Comparison of ENCODE assay signal across 10 cellular contexts in genomic region chr2:100813527-100813926, GRCh38. TPM values are rescaled to one million over a fixed set of nuclear protein-coding genes. Genes with fewer than 3 reads are reported as not detected.
A peak's percentile ranks its signal among the peaks of the same experiment; 100 is the strongest.
DNase-seq lines count a peak whose midpoint lies in the region; ATAC-seq, FAIRE-seq and TF ChIP-seq lines count a peak whose summit lies in the region.
"Had no signal": no experiment of that assay in that cellular context is flagged by ENCODE, and none has a peak within 500 bp of the region (broad histone marks: within the 10 kb centered on the region; RNA-seq: fewer than 3 reads in every experiment).

No MANE protein-coding gene starts in this region.

- no peaks in the 10 kb centered on the region for H4K20me1 ChIP-seq in BLaER1

- H3K27me3 ChIP-seq in BLaER1 (peaks cover 13% of the 10 kb centered on the region), bronchial epithelial cell (ENCODE audit: control insufficient read depth, insufficient read depth, low read length) (no peaks in the 10 kb centered on the region)

- peak; percentile 34 for DNase-seq in HT1080 (ENCODE audit: low read depth)
- peak; percentile 35 for DNase-seq in bronchial epithelial cell (ENCODE audit: low read depth)
- no peak for DNase-seq in mucosa of descending colon
- no peak for DNase-seq in inferior parietal cortex (ENCODE audit: extremely low spot score)
- no peak for DNase-seq in amniotic stem cell (lab: John Stamatoyannopoulos, UW)
- DNase-seq: activated B cell treated with CpG ODN at 0.5 μM for 24 hours, SIG-M5, spleen had no signal

- intact Hi-C loops in mucosa of descending colon (cut with DNase I, micrococcal nuclease) = no loop called here

- H3K9me3 ChIP-seq in BLaER1 (peaks cover 14% of the 10 kb centered on the region; the same call in 1 of the 2 replicates), mucosa of descending colon (no peaks in the 10 kb centered on the region)
- H3K9me3 ChIP-seq: spleen had no signal

- ATAC-seq in mucosa of descending colon (peak; percentile 84), HG03378 (IDR thresholded peaks at IDR 0.05; ENCODE audit: unreplicated experiment) (no peak)

- no peak overlapping the region for H3K4me3 ChIP-seq in BLaER1
- no peak overlapping the region for H3K4me3 ChIP-seq in bronchial epithelial cell (ENCODE audit: low read depth, low read length)
- H3K4me3 ChIP-seq in mucosa of descending colon = no peak overlapping the region
- H3K4me3 ChIP-seq: spleen had no signal

- H3K9ac ChIP-seq in BLaER1 = no peak overlapping the region

- no peaks in the 10 kb centered on the region for H3K36me3 ChIP-seq in BLaER1
- H3K36me3 ChIP-seq in bronchial epithelial cell (ENCODE audit: control insufficient read depth, insufficient read depth, low read length) = no peaks in the 10 kb centered on the region
- no peaks in the 10 kb centered on the region for H3K36me3 ChIP-seq in mucosa of descending colon (ENCODE audit: low read depth)
- H3K36me3 ChIP-seq: spleen had no signal

- H3K27ac ChIP-seq in BLaER1 = no peak overlapping the region
- H3K27ac ChIP-seq: spleen had no signal

- peaks cover 18% of the 10 kb centered on the region for H3K4me1 ChIP-seq in BLaER1
- peaks cover 10% of the 10 kb centered on the region for H3K4me1 ChIP-seq in mucosa of descending colon (ENCODE audit: low read depth)

- FAIRE-seq in bronchial epithelial cell (lab: Jason Lieb, UNC) = no peak

- TF ChIP-seq CTCF in bronchial epithelial cell (IDR thresholded peaks at IDR 0.05; ENCODE audit: insufficient read depth, low read length, severe bottlenecking) = no peak
- TF ChIP-seq CTCF in mucosa of descending colon (IDR thresholded peaks at IDR 0.05) = no peak

- peak overlapping the region; percentile 53 for H3K4me2 ChIP-seq in BLaER1

RNA-seq across cellular contexts. Expression of gene NPAS2, which starts 6.4 kb away (rescaled TPM):
- 41.2 and 63.1 TPM in 2 replicates for total RNA-seq in HT1080 (2014; rRNA removed; shearing (Covaris generic))
- 115 and 128 TPM in 2 replicates for polyA plus RNA-seq in HT1080 (2015; cell fraction: cytosol; rRNA removed)
- 113 and 127 TPM in 2 replicates for polyA plus RNA-seq in HT1080 (2015; cell fraction: nucleus; rRNA removed)
- total RNA-seq in bronchial epithelial cell (8.2 and 12.3 TPM in 2 replicates), mucosa of descending colon (10 to 100 TPM; 42.5 to 53.1 (median 46.5) TPM)
- total RNA-seq: activated B cell treated with CpG ODN at 0.5 μM for 24 hours had no signal

Comparison
In these comparisons a context has a peak if more than half of its experiments do, and no peak if none do; other contexts are left out.
1. DNase-seq: peak in HT1080 (single experiment) and bronchial epithelial cell (single experiment); none in mucosa of descending colon (0 of 3), inferior parietal cortex (single experiment) and amniotic stem cell (single experiment).